ENCODE assay signal across 19 cellular contexts in genomic region chr19:28039677-28040381, GRCh38.
DNase-seq lines count a peak whose midpoint lies in the region; TF ChIP-seq lines count a peak whose summit lies in the region.
"Had no signal": no experiment of that assay in that cellular context is flagged by ENCODE, and none has a peak within 500 bp of the region (broad histone marks: within the 10 kb centered on the region; RNA-seq: fewer than 3 reads in every experiment).

No MANE protein-coding gene starts in this region.

- H4K91ac ChIP-seq in H9 (ENCODE audit: insufficient read length, low read depth, low read length), result no peak overlapping the region

- H3K27ac ChIP-seq in H9 (ENCODE audit: insufficient read length, low read depth, low read length), result no peak overlapping the region
- H3K27ac ChIP-seq: heart right ventricle, KMS-11, lower lobe of right lung, upper lobe of right lung had no signal

- peak overlapping the region; percentile 68; the same call in 1 of the 2 replicates for H3K14ac ChIP-seq in H9 (ENCODE audit: insufficient read depth, low read length)

- H3K4ac ChIP-seq in H9 (ENCODE audit: low read depth, low read length), result no peak overlapping the region

- no peak for TF ChIP-seq CTCF in H9 (conservative IDR thresholded peaks at IDR 0.05)

- no peak overlapping the region for H3K56ac ChIP-seq in H9 (ENCODE audit: insufficient read length, low read depth, low read length)

- H2AFZ ChIP-seq in H9 (ENCODE audit: low read length), result no peak overlapping the region

- no peak overlapping the region for H2BK15ac ChIP-seq in H9 (ENCODE audit: low read depth, low read length)

- no peak overlapping the region for H4K5ac ChIP-seq in H9 (ENCODE audit: insufficient read length, low read depth, low read length)

- no peak overlapping the region for H4K8ac ChIP-seq in H9 (replicated peaks; ENCODE audit: insufficient read length, low read depth, low read length)

- no peak overlapping the region for H2BK20ac ChIP-seq in H9 (ENCODE audit: low read depth, low read length, poor library complexity, severe bottlenecking)

- no peak overlapping the region for H3K9ac ChIP-seq in H9 (ENCODE audit: extremely low read depth, insufficient read length, low read length)
- H3K9ac ChIP-seq: KMS-11 had no signal

- no CpG with 5 or more reads among the region's 4 CpGs for WGBS in H9 (ENCODE audit: extremely low coverage, insufficient read length, low lambda C conversion rate)

- no peaks in the 10 kb centered on the region for H3K27me3 ChIP-seq in H9 (ENCODE audit: insufficient read depth, low read length)
- H3K27me3 ChIP-seq: BE2C, heart right ventricle, upper lobe of right lung had no signal

- no peak overlapping the region for H2AK5ac ChIP-seq in H9 (ENCODE audit: insufficient read length, low read length)

- H3K4me1 ChIP-seq in H9 (ENCODE audit: insufficient read depth, low read length), result no peaks in the 10 kb centered on the region
- H3K4me1 ChIP-seq: BE2C, heart right ventricle, lower lobe of right lung, upper lobe of right lung had no signal

- H3K18ac ChIP-seq in H9 (ENCODE audit: insufficient read length, low read depth, low read length), result no peak overlapping the region

- no peaks in the 10 kb centered on the region for H3K79me1 ChIP-seq in H9 (ENCODE audit: insufficient read depth, low read depth, low read length, poor library complexity, severe bottlenecking)

- H3K9me3 Mint-ChIP-seq in H9, result peaks cover 0 to 23% of the 10 kb centered on the region in 2 experiments; a peak in 3 of 5 replicates
- H3K9me3 Mint-ChIP-seq: activated naive CD4-positive, alpha-beta T cell treated with anti-CD3 and anti-CD28 coated beads, Interleukin-2, amount 50 U/mL, for 24 hours had no signal

- no peak overlapping the region for H2BK12ac ChIP-seq in H9 (ENCODE audit: insufficient read length, low read depth, low read length)

- H3K9me3 ChIP-seq in H9 (ENCODE audit: control insufficient read depth, low read depth, low read length), result no peaks in the 10 kb centered on the region
- H3K9me3 ChIP-seq: BE2C, lower lobe of right lung, upper lobe of right lung had no signal

- no peak overlapping the region for H2BK120ac ChIP-seq in H9 (ENCODE audit: low read depth, low read length, poor library complexity, severe bottlenecking)

- no peak overlapping the region; a peak in 1 of 7 replicates for H3K27ac Mint-ChIP-seq in H9
- H3K27ac Mint-ChIP-seq: activated naive CD4-positive, alpha-beta T cell treated with anti-CD3 and anti-CD28 coated beads, Interleukin-2, amount 50 U/mL, for 24 hours; endodermal cell had no signal

- no peak overlapping the region for H3T11ph ChIP-seq in H9 (ENCODE audit: low read length)

- H3K36me3 Mint-ChIP-seq in H9 (ENCODE audit: insufficient read depth in 1 of 3, low read depth in 3 of 3), result no peaks in the 10 kb centered on the region; a peak in 1 of 7 replicates
- H3K36me3 Mint-ChIP-seq: activated naive CD4-positive, alpha-beta T cell treated with anti-CD3 and anti-CD28 coated beads, Interleukin-2, amount 50 U/mL, for 24 hours had no signal

- in situ Hi-C loops in Caki2 (cut with HindIII; ENCODE audit: low pct_unique_long_range_greater_than_20kb, low sequenced_read_pairs), result no loop called here

- no peaks in the 10 kb centered on the region for H3K23me2 ChIP-seq in H9 (ENCODE audit: insufficient read length, low read depth, low read length, poor library complexity, severe bottlenecking)

- no peaks in the 10 kb centered on the region for H3K79me2 ChIP-seq in H9 (ENCODE audit: insufficient read depth, low read length)

- H3K4me1 Mint-ChIP-seq in H9, result no peaks in the 10 kb centered on the region
- H3K4me1 Mint-ChIP-seq: activated naive CD4-positive, alpha-beta T cell treated with anti-CD3 and anti-CD28 coated beads, Interleukin-2, amount 50 U/mL, for 24 hours had no signal

- H2BK5ac ChIP-seq in H9 (ENCODE audit: insufficient read length, low read length), result no peak overlapping the region

- no peak overlapping the region for H3K4me2 ChIP-seq in H9 (ENCODE audit: insufficient read depth, insufficient read length, low read length)
- H3K4me2 ChIP-seq: KMS-11 had no signal

- no peaks in the 10 kb centered on the region; the same call in 1 of the 2 replicates for H3K27me3 Mint-ChIP-seq in H9 (ENCODE audit: low read depth)
- H3K27me3 Mint-ChIP-seq: activated naive CD4-positive, alpha-beta T cell treated with anti-CD3 and anti-CD28 coated beads, Interleukin-2, amount 50 U/mL, for 24 hours had no signal

- peak; percentile 14 for DNase-seq in Caki2 (ENCODE audit: low read depth)
- DNase-seq in H9, result no peak
- DNase-seq in astrocyte of the hippocampus (ENCODE audit: low read depth, low spot score), result peak; percentile 34
- DNase-seq in mucosa of gallbladder (ENCODE audit: low spot score), result peak; percentile 17
- no peak for DNase-seq in hypothalamus (lab: John Stamatoyannopoulos, UW)
- no peak for DNase-seq in stimulated activated CD4-positive, alpha-beta T cell treated with anti-CD3 and anti-CD28 coated beads, Interleukin-4, amount 100 ng/mL, for 24 hours
- no peak for DNase-seq in NAMALWA (ENCODE audit: low spot score)
- DNase-seq: activated T-cell treated with anti-CD3 and anti-CD28 coated beads, Interleukin-2, amount 50 U/mL, for 48 hours; BE2C; endodermal cell; GDM1; heart right ventricle; lower lobe of right lung; NCI-H1092 treated with DMSO at 0.1 percent for 48 hours; NCI-H2081 treated with DMSO at 0.1 percent for 48 hours; SW 1271; upper lobe of right lung had no signal

- H4K20me1 ChIP-seq in H9 (ENCODE audit: control insufficient read depth, insufficient read depth, insufficient read length), result no peaks in the 10 kb centered on the region

- no peak overlapping the region for H3K4me3 Mint-ChIP-seq in H9
- H3K4me3 Mint-ChIP-seq: activated naive CD4-positive, alpha-beta T cell treated with anti-CD3 and anti-CD28 coated beads, Interleukin-2, amount 50 U/mL, for 24 hours; endodermal cell had no signal

- no peak overlapping the region for H3K23ac ChIP-seq in H9 (ENCODE audit: insufficient read length, low read depth, low read length)

Comparison
In these comparisons a context has a peak if more than half of its experiments do, and no peak if none do; other contexts are left out.
1. DNase-seq: peak in Caki2 (single experiment), astrocyte of the hippocampus (single experiment) and mucosa of gallbladder (single experiment); none in H9 (single experiment), hypothalamus (0 of 51), stimulated activated CD4-positive, alpha-beta T cell treated with anti-CD3 and anti-CD28 coated beads, Interleukin-4, amount 100 ng/mL, for 24 hours (single experiment) and NAMALWA (single experiment).